ENCODE assay signal across 11 cellular contexts in genomic region chr9:114367823-114368609, GRCh38. TPM values are rescaled to one million over a fixed set of nuclear protein-coding genes. Genes with fewer than 3 reads are reported as not detected.
DNase-seq lines count a peak whose midpoint lies in the region; ATAC-seq, FAIRE-seq and TF ChIP-seq lines count a peak whose summit lies in the region.
"Had no signal": no experiment of that assay in that cellular context is flagged by ENCODE, and none has a peak within 500 bp of the region (broad histone marks: within the 10 kb centered on the region; RNA-seq: fewer than 3 reads in every experiment).

No MANE protein-coding gene starts in this region.

- TF ChIP-seq POLR2A in HepG2 (IDR thresholded peaks at IDR 0.05; ENCODE audit: insufficient read depth in 1 of 2, low read depth in 2 of 2, low read length in 2 of 2), result no peak
- no peak for TF ChIP-seq POLR2A in vagina (IDR thresholded peaks at IDR 0.05)

- H3K9me3 ChIP-seq in liver (ENCODE audit: control insufficient read depth in 4 of 4, low read length in 3 of 4) (no peaks in the 10 kb centered on the region), HepG2 (ENCODE audit: low read length) (no peaks in the 10 kb centered on the region), muscle layer of duodenum (ENCODE audit: control insufficient read depth in 1 of 2, low read length in 2 of 2) (no peaks in the 10 kb centered on the region), vagina (no peaks in the 10 kb centered on the region), PC-9 (ENCODE audit: insufficient read depth, low read depth) (no peaks in the 10 kb centered on the region)

- no peaks in the 10 kb centered on the region for H3K27me3 Mint-ChIP-seq in activated naive CD8-positive, alpha-beta T cell

- no peaks in the 10 kb centered on the region for H3K9me2 ChIP-seq in PC-9 (ENCODE audit: insufficient read depth)

- intact Hi-C loops in HepG2 (cut with micrococcal nuclease; ENCODE audit: unreplicated experiment) (no loop called here), vagina (cut with DNase I) (no loop called here), PC-9 (cut with micrococcal nuclease; ENCODE audit: unreplicated experiment) (no loop called here)

- H3K36me3 ChIP-seq in liver (ENCODE audit: control insufficient read depth in 4 of 4, insufficient read depth in 3 of 4, low read depth in 1 of 4, low read length in 3 of 4), result peaks cover 6 to 18% (median 12%) of the 10 kb centered on the region in 4 donors
- peaks cover 0 to 13% of the 10 kb centered on the region in 2 experiments; a peak in 2 of 5 replicates for H3K36me3 ChIP-seq in HepG2 (replicated peaks in 1 of 2; ENCODE audit: control insufficient read depth in 1 of 2, insufficient read depth in 2 of 2, low read length in 2 of 2)
- peaks cover 37 to 46% of the 10 kb centered on the region in 2 donors for H3K36me3 ChIP-seq in muscle layer of duodenum (ENCODE audit: control insufficient read depth in 1 of 2, insufficient read depth in 2 of 2, low read length in 2 of 2)
- peaks cover 0 to 24% of the 10 kb centered on the region in 2 donors for H3K36me3 ChIP-seq in vagina
- H3K36me3 ChIP-seq in PC-9 (ENCODE audit: low read depth), result no peaks in the 10 kb centered on the region

- H3K4me1 ChIP-seq in liver (ENCODE audit: control insufficient read depth in 4 of 4, insufficient read depth in 4 of 4, low read length in 3 of 4) (peaks cover 3 to 34% (median 31%) of the 10 kb centered on the region in 4 donors), HepG2 (ENCODE audit: insufficient read depth, low read length) (peaks cover 14% of the 10 kb centered on the region), muscle layer of duodenum (ENCODE audit: control insufficient read depth in 1 of 2, insufficient read depth in 2 of 2, low read length in 2 of 2) (peaks cover 0 to 21% of the 10 kb centered on the region in 2 donors), vagina (peaks cover 71% of the 10 kb centered on the region), PC-9 (replicated peaks; ENCODE audit: insufficient read depth) (peaks cover 38% of the 10 kb centered on the region)

- no peaks in the 10 kb centered on the region for H4K20me1 ChIP-seq in HepG2 (ENCODE audit: insufficient read depth, low read length)
- H4K20me1 ChIP-seq in PC-9 (ENCODE audit: insufficient read depth), result no peaks in the 10 kb centered on the region

- H3K4me1 Mint-ChIP-seq in activated naive CD8-positive, alpha-beta T cell (ENCODE audit: low read depth), result peaks cover 93% of the 10 kb centered on the region

- TF ChIP-seq RAD21 in liver (IDR thresholded peaks at IDR 0.05) (no peak), HepG2 (CRISPR knock-in tag; IDR thresholded peaks at IDR 0.05) (no peak)

- in situ Hi-C loops in HepG2 (cut with HindIII; ENCODE audit: extremely low pct_ligation_motif_present, low pct_unique_long_range_greater_than_20kb), result no loop called here

- H3K9me3 Mint-ChIP-seq in activated naive CD8-positive, alpha-beta T cell (ENCODE audit: low read depth), result no peaks in the 10 kb centered on the region

- H2AFZ ChIP-seq in HepG2 (ENCODE audit: low read length) (no peak overlapping the region), PC-9 (no peak overlapping the region)

- H3K27me3 ChIP-seq in liver (ENCODE audit: control insufficient read depth in 4 of 4, insufficient read depth in 4 of 4, low read length in 3 of 4) (no peaks in the 10 kb centered on the region), HepG2 (ENCODE audit: control insufficient read depth in 1 of 2, insufficient read depth in 2 of 2, low read length in 2 of 2) (no peaks in the 10 kb centered on the region), muscle layer of duodenum (ENCODE audit: low read depth, low read length) (no peaks in the 10 kb centered on the region), vagina (no peaks in the 10 kb centered on the region), PC-9 (ENCODE audit: insufficient read depth, low read depth) (no peaks in the 10 kb centered on the region)

- H3K27ac ChIP-seq in liver (ENCODE audit: low read depth in 1 of 2, low read length in 2 of 2) (peak overlapping the region; percentile 1 to 65), HepG2 (ENCODE audit: extremely low read length, insufficient read depth, low read length) (no peak overlapping the region), muscle layer of duodenum (ENCODE audit: low read length) (peak overlapping the region; percentile 62), vagina (peak overlapping the region; percentile 77), PC-9 (no peak overlapping the region)

- BruUV-seq in HepG2 (replicated peaks; lab: Mats Ljungman, UMichigan) (no TSS peak), PC-9 (replicated peaks; lab: Mats Ljungman, UMichigan) (no TSS peak)

- H3K27ac Mint-ChIP-seq in activated naive CD8-positive, alpha-beta T cell, result peak overlapping the region; percentile 95

- CTCF ChIA-PET in HepG2 (lab: Yijun Ruan, JAX; ENCODE audit: low intra/inter-chr PET ratio, low total read pairs) (no interaction called here), HEK293T (lab: Yijun Ruan, JAX) (no interaction called here), PC-9 (lab: Charles Lee) (no interaction called here)

- 94% methylated on average over 13 of the region's 13 CpGs for WGBS in liver
- WGBS in HepG2 (ENCODE audit: low lambda C conversion rate), result 94% methylated on average over 4 of the region's 13 CpGs

- no peak for TF ChIP-seq CTCF in liver (IDR thresholded peaks at IDR 0.05; ENCODE audit: low read depth, low read length, missing input control)
- TF ChIP-seq CTCF in HepG2 (CRISPR knock-in tag; IDR thresholded peaks at IDR 0.05), result no peak
- no peak for TF ChIP-seq CTCF in vagina (IDR thresholded peaks at IDR 0.05)
- TF ChIP-seq CTCF in PC-9 (conservative IDR thresholded peaks at IDR 0.05), result no peak

- peaks cover 34% of the 10 kb centered on the region; the same call in 1 of the 2 replicates for H3F3A ChIP-seq in PC-9 (ENCODE audit: insufficient read depth, low read depth)

- peak overlapping the region; percentile 30 for H3K4me3 Mint-ChIP-seq in activated naive CD8-positive, alpha-beta T cell

- H3K4me3 ChIP-seq in liver (ENCODE audit: low read depth in 1 of 3, low read length in 3 of 3), result no peak overlapping the region
- no peak overlapping the region for H3K4me3 ChIP-seq in HepG2 (replicated peaks in 1 of 3; ENCODE audit: insufficient read depth in 1 of 3, low read depth in 2 of 3, low read length in 3 of 3)
- H3K4me3 ChIP-seq in muscle layer of duodenum (ENCODE audit: low read depth in 1 of 2, low read length in 2 of 2), result no peak overlapping the region
- no peak overlapping the region for H3K4me3 ChIP-seq in vagina
- no peak overlapping the region for H3K4me3 ChIP-seq in PC-9

- H3K79me2 ChIP-seq in HepG2 (ENCODE audit: insufficient read depth, low read length) (no peaks in the 10 kb centered on the region), PC-9 (ENCODE audit: low read depth) (no peaks in the 10 kb centered on the region)

- no peak for DNase-seq in HepG2 (ENCODE audit: low spot score)
- no peak for DNase-seq in vagina (ENCODE audit: extremely low spot score in 2 of 2)
- no peak for DNase-seq in NCI-H2107 treated with DMSO at 0.1 percent for 48 hours (lab: John Stamatoyannopoulos, UW; ENCODE audit: unreplicated experiment)
- DNase-seq in HEK293T (ENCODE audit: extremely low spot score), result no peak
- DNase-seq in PC-9, result no peak
- DNase-seq: NCI-H510A had no signal

- POLR2A ChIA-PET in HepG2 (lab: Yijun Ruan, JAX) (no interaction called here), HEK293T (lab: Yijun Ruan, JAX) (no interaction called here), PC-9 (lab: Charles Lee; ENCODE audit: unreplicated experiment) (no interaction called here)

- no peak for FAIRE-seq in HepG2 (lab: Jason Lieb, UNC)

- H3K9ac ChIP-seq in liver (ENCODE audit: low read depth in 1 of 2, low read length in 2 of 2) (no peak overlapping the region), HepG2 (ENCODE audit: insufficient read depth, low read depth, low read length) (no peak overlapping the region)

- ATAC-seq in HepG2, result no peak

- peaks cover 30% of the 10 kb centered on the region for H3K36me3 Mint-ChIP-seq in activated naive CD8-positive, alpha-beta T cell

- TF ChIP-seq EP300 in HepG2 (IDR thresholded peaks at IDR 0.05; ENCODE audit: low read depth in 2 of 2, low read length in 2 of 2) (no peak), HepG2 (CRISPR knock-in tag; IDR thresholded peaks at IDR 0.05; ENCODE audit: borderline replicate concordance) (no peak)

- H3K4me2 ChIP-seq in HepG2 (ENCODE audit: low read depth, low read length), result no peak overlapping the region
- H3K4me2 ChIP-seq in PC-9, result no peak overlapping the region

RNA-seq across cellular contexts. Expression of gene AKNA, which starts 19.8 kb away (rescaled TPM):
- total RNA-seq in liver, result 10 to 100 TPM in 1 of 2 donors, 1 to 10 TPM in 1; 7.2 to 31.7 TPM
- 1 to 10 TPM; 4.2 to 6.6 TPM for polyA plus RNA-seq in liver
- total RNA-seq in HepG2 (2016; rRNA removed; fragmentation: Illumina TruSeq; extraction: Trizol), result 2.5 and 3.1 TPM in 2 replicates
- total RNA-seq in HepG2 (2016; cell fraction: cytosol; rRNA removed; fragmentation: Illumina TruSeq; extraction: Trizol; ENCODE audit: low read depth), result 0.44 and 0.81 TPM in 2 replicates
- 2.1 and 3.1 TPM in 2 replicates for total RNA-seq in HepG2 (2016; cell fraction: insoluble cytoplasmic fraction; rRNA removed; fragmentation: Illumina TruSeq; extraction: Trizol)
- total RNA-seq in HepG2 (2016; cell fraction: membrane; rRNA removed; fragmentation: Illumina TruSeq; extraction: Trizol), result 1.4 and 1.9 TPM in 2 replicates
- 2.4 and 2.8 TPM in 2 replicates for total RNA-seq in HepG2 (2016; cell fraction: nucleus; rRNA removed; fragmentation: Illumina TruSeq; extraction: Trizol)
- polyA plus RNA-seq in HepG2 (2011; rRNA removed), result 3.0 and 4.8 TPM in 2 replicates
- polyA plus RNA-seq in HepG2 (2011; cell fraction: cytosol; rRNA removed), result 2.1 and 2.5 TPM in 2 replicates
- 15.0 and 15.5 TPM in 2 replicates for polyA plus RNA-seq in HepG2 (2011; cell fraction: nucleus; rRNA removed)
- 4.7 and 7.6 TPM in 2 replicates for polyA plus RNA-seq in HepG2 (2012)
- 0.41 and 0.43 TPM in 2 replicates for polyA plus RNA-seq in HepG2 (2016; cell fraction: cytosol; fragmentation: Illumina TruSeq; extraction: Trizol; ENCODE audit: low read depth)
- 2.0 and 3.7 TPM in 2 replicates for polyA plus RNA-seq in HepG2 (2016; cell fraction: insoluble cytoplasmic fraction; fragmentation: Illumina TruSeq; extraction: Trizol; ENCODE audit: low read depth)
- 1.1 and 1.4 TPM in 2 replicates for polyA plus RNA-seq in HepG2 (2016; cell fraction: membrane; fragmentation: Illumina TruSeq; extraction: Trizol; ENCODE audit: low read depth)
- 6.0 and 6.2 TPM in 2 replicates for polyA plus RNA-seq in HepG2 (2016; cell fraction: nucleus; fragmentation: Illumina TruSeq; extraction: Trizol; ENCODE audit: insufficient read depth, low read depth)
- polyA minus RNA-seq in HepG2 (2011; rRNA and poly(A)+ RNA removed; ENCODE audit: low replicate concordance), result 7.8 and 7.9 TPM in 2 replicates
- 3.5 and 3.7 TPM in 2 replicates for polyA minus RNA-seq in HepG2 (2011; cell fraction: cytosol; rRNA and poly(A)+ RNA removed)
- polyA minus RNA-seq in HepG2 (2011; cell fraction: nucleus; rRNA and poly(A)+ RNA removed), result 12.0 and 15.4 TPM in 2 replicates
- 55.0 TPM for total RNA-seq in vagina
- 11.5 and 14.4 TPM in 2 replicates for total RNA-seq in PC-9 (2021)

RNA-seq across cellular contexts. Expression of gene ORM2, which starts 38.3 kb away (rescaled TPM):
- total RNA-seq in liver, result 1,000 to 10,000 TPM in 1 of 2 donors, 100 to 1,000 TPM in 1; 276 to 4,866 TPM
- 1,000 to 10,000 TPM; 5,754 to 7,373 TPM for polyA plus RNA-seq in liver
- total RNA-seq in HepG2 (2016; rRNA removed; fragmentation: Illumina TruSeq; extraction: Trizol), result 283 and 565 TPM in 2 replicates
- 120 and 126 TPM in 2 replicates for total RNA-seq in HepG2 (2016; cell fraction: cytosol; rRNA removed; fragmentation: Illumina TruSeq; extraction: Trizol; ENCODE audit: low read depth)
- 282 and 590 TPM in 2 replicates for total RNA-seq in HepG2 (2016; cell fraction: insoluble cytoplasmic fraction; rRNA removed; fragmentation: Illumina TruSeq; extraction: Trizol)
- 75.1 and 75.6 TPM in 2 replicates for total RNA-seq in HepG2 (2016; cell fraction: membrane; rRNA removed; fragmentation: Illumina TruSeq; extraction: Trizol)
- 420 and 454 TPM in 2 replicates for total RNA-seq in HepG2 (2016; cell fraction: nucleus; rRNA removed; fragmentation: Illumina TruSeq; extraction: Trizol)
- 824 and 855 TPM in 2 replicates for polyA plus RNA-seq in HepG2 (2011; rRNA removed)
- polyA plus RNA-seq in HepG2 (2011; cell fraction: cytosol; rRNA removed), result 632 and 711 TPM in 2 replicates
- 207 and 253 TPM in 2 replicates for polyA plus RNA-seq in HepG2 (2011; cell fraction: nucleus; rRNA removed)
- polyA plus RNA-seq in HepG2 (2012), result 237 and 362 TPM in 2 replicates
- polyA plus RNA-seq in HepG2 (2016; cell fraction: cytosol; fragmentation: Illumina TruSeq; extraction: Trizol; ENCODE audit: low read depth), result 125 and 138 TPM in 2 replicates
- polyA plus RNA-seq in HepG2 (2016; cell fraction: insoluble cytoplasmic fraction; fragmentation: Illumina TruSeq; extraction: Trizol; ENCODE audit: low read depth), result 293 and 314 TPM in 2 replicates
- polyA plus RNA-seq in HepG2 (2016; cell fraction: membrane; fragmentation: Illumina TruSeq; extraction: Trizol; ENCODE audit: low read depth), result 75.7 and 76.3 TPM in 2 replicates
- 731 and 821 TPM in 2 replicates for polyA plus RNA-seq in HepG2 (2016; cell fraction: nucleus; fragmentation: Illumina TruSeq; extraction: Trizol; ENCODE audit: insufficient read depth, low read depth)
- 257 TPM in 1 of 2 replicates, not detected in the other for polyA minus RNA-seq in HepG2 (2011; rRNA and poly(A)+ RNA removed; ENCODE audit: low replicate concordance)
- polyA minus RNA-seq in HepG2 (2011; cell fraction: cytosol; rRNA and poly(A)+ RNA removed), result 147 and 150 TPM in 2 replicates
- polyA minus RNA-seq in HepG2 (2011; cell fraction: nucleus; rRNA and poly(A)+ RNA removed), result 41.2 and 60.7 TPM in 2 replicates
- total RNA-seq in vagina, result not detected
- not detected in 2 replicates for total RNA-seq in PC-9 (2021)
- total RNA-seq: MCF 10A, pulmonary artery endothelial cell had no signal

RNA-seq across cellular contexts. Expression of gene ORM1, which starts 45.1 kb away (rescaled TPM):
- total RNA-seq in liver (over 10,000 TPM in 1 of 2 donors, 1,000 to 10,000 TPM in 1; 1,297 to 35,782 TPM), HepG2 (2016; rRNA removed; fragmentation: Illumina TruSeq; extraction: Trizol) (327 and 699 TPM in 2 replicates), vagina (not detected), PC-9 (2021) (not detected in 2 replicates)
- polyA plus RNA-seq in liver (over 10,000 TPM; 38,408 to 69,591 TPM), HepG2 (2011; rRNA removed) (1,180 and 1,355 TPM in 2 replicates)
- total RNA-seq in HepG2 (2016; cell fraction: cytosol; rRNA removed; fragmentation: Illumina TruSeq; extraction: Trizol; ENCODE audit: low read depth), result 148 and 154 TPM in 2 replicates
- total RNA-seq in HepG2 (2016; cell fraction: insoluble cytoplasmic fraction; rRNA removed; fragmentation: Illumina TruSeq; extraction: Trizol), result 343 and 706 TPM in 2 replicates
- 103 and 109 TPM in 2 replicates for total RNA-seq in HepG2 (2016; cell fraction: membrane; rRNA removed; fragmentation: Illumina TruSeq; extraction: Trizol)
- 507 and 557 TPM in 2 replicates for total RNA-seq in HepG2 (2016; cell fraction: nucleus; rRNA removed; fragmentation: Illumina TruSeq; extraction: Trizol)
- polyA plus RNA-seq in HepG2 (2011; cell fraction: cytosol; rRNA removed), result 1,385 and 1,736 TPM in 2 replicates
- polyA plus RNA-seq in HepG2 (2011; cell fraction: nucleus; rRNA removed), result 375 and 530 TPM in 2 replicates
- polyA plus RNA-seq in HepG2 (2012), result 373 and 660 TPM in 2 replicates
- polyA plus RNA-seq in HepG2 (2016; cell fraction: cytosol; fragmentation: Illumina TruSeq; extraction: Trizol; ENCODE audit: low read depth), result 188 and 210 TPM in 2 replicates
- polyA plus RNA-seq in HepG2 (2016; cell fraction: insoluble cytoplasmic fraction; fragmentation: Illumina TruSeq; extraction: Trizol; ENCODE audit: low read depth), result 388 and 407 TPM in 2 replicates
- polyA plus RNA-seq in HepG2 (2016; cell fraction: membrane; fragmentation: Illumina TruSeq; extraction: Trizol; ENCODE audit: low read depth), result 103 and 105 TPM in 2 replicates
- 956 and 1,026 TPM in 2 replicates for polyA plus RNA-seq in HepG2 (2016; cell fraction: nucleus; fragmentation: Illumina TruSeq; extraction: Trizol; ENCODE audit: insufficient read depth, low read depth)
- polyA minus RNA-seq in HepG2 (2011; rRNA and poly(A)+ RNA removed; ENCODE audit: low replicate concordance), result 0.30 and 495 TPM in 2 replicates
- 195 and 257 TPM in 2 replicates for polyA minus RNA-seq in HepG2 (2011; cell fraction: cytosol; rRNA and poly(A)+ RNA removed)
- polyA minus RNA-seq in HepG2 (2011; cell fraction: nucleus; rRNA and poly(A)+ RNA removed), result 78.8 and 152 TPM in 2 replicates
- total RNA-seq: MCF 10A, pulmonary artery endothelial cell had no signal

Comparison
In these comparisons a context has a peak if more than half of its experiments do, and no peak if none do; other contexts are left out.
1. H3K27ac ChIP-seq: peak in liver (2 of 2), muscle layer of duodenum (single experiment) and vagina (single experiment); none in HepG2 (single experiment) and PC-9 (single experiment).
2. RNA of gene ORM2, which starts 38.3 kb away (total RNA-seq): 276 to 4,866 TPM in liver and 75.1 to 590 TPM in HepG2; not detected in vagina (single experiment) and not detected in PC-9; every median in the first group is over 10 times any median in the second.
3. RNA of gene ORM1, which starts 45.1 kb away (total RNA-seq): 1,297 to 35,782 TPM in liver and 103 to 706 TPM in HepG2; not detected in vagina (single experiment) and not detected in PC-9; every median in the first group is over 100 times any median in the second.